ENCODE assay signal across 25 cellular contexts in the genomic region with DNA sequence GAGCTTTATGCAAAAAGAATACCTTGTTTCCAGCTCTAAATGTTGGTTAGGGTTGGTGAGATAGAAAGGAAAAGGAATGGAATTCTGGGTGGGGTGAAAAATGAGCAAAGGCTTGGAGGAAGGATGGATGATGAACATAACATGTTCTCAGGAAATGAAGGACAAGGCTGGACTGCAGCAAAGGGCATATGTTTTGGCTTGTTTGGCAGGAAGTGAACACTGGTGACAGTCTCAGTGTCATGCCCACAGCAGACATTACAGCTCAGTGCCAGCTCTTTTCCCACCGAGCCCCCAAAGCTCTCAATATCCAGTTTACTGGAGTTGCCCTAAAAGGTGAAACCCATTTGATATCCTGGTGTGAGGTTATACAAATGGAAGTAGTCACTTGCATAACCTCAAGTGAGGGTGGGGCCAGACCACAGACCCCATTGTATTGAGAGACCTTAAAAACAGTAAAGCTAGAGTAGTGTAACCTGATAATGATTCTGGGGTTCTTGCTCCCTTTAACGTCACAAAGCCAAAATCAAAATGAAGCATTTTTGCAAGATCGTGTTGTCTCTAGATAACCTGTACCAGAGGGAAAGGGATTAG.
DNase-seq lines count a peak whose midpoint lies in the region; ATAC-seq, FAIRE-seq and TF ChIP-seq lines count a peak whose summit lies in the region.
"Had no signal": no experiment of that assay in that cellular context is flagged by ENCODE, and none has a peak within 500 bp of the region (broad histone marks: within the 10 kb centered on the region; RNA-seq: fewer than 3 reads in every experiment).

No MANE protein-coding gene starts in this region.

- H3K4me3 ChIP-seq in Loucy (ENCODE audit: low read length, poor library complexity, severe bottlenecking): no peak overlapping the region
- H3K4me3 ChIP-seq in endothelial cell of umbilical vein (replicated peaks in 1 of 3; ENCODE audit: insufficient read depth in 1 of 3, low read depth in 1 of 3, low read length in 3 of 3): no peak overlapping the region
- H3K4me3 ChIP-seq: gastrocnemius medialis, GM23248, skin epidermis had no signal

- dilution Hi-C loops in endothelial cell of umbilical vein (cut with MboI; ENCODE audit: extremely low pct_ligation_motif_present, low sequenced_read_pairs): no loop called here

- CTCF ChIA-PET in endothelial cell of umbilical vein (lab: Charles Lee): interaction anchor here (0.7 to 1.8 kb wide), 5 partner anchors 14 to 501 kb away, joined by 3 to 6 read pairs (median 3); no protein-coding TSS in a partner anchor
- CTCF ChIA-PET in activated CD4-positive, alpha-beta memory T cell treated with anti-CD3 and anti-CD28 coated beads, Interleukin-2, amount 10 ng/mL, durations not matched to agents 7 days and 5 days (lab: Charles Lee): no interaction called here

- H3K9me3 Mint-ChIP-seq in activated CD4-positive, alpha-beta memory T cell treated with anti-CD3 and anti-CD28 coated beads, Interleukin-2, amount 10 ng/mL, durations not matched to agents 7 days and 5 days: no peaks in the 10 kb centered on the region
- H3K9me3 Mint-ChIP-seq: activated T-helper 2 cell treated with anti-CD3 and anti-CD28 coated beads, Interferon-gamma antibody, Interleukin-2, Interleukin-4, amounts not matched to agents 10 μg/mL and 5 μg/mL and 100 μg/mL, durations not matched to agents 14 hours and 24 hours and 36 hours; endodermal cell; type B pancreatic cell had no signal

- H2AFZ ChIP-seq in Loucy (ENCODE audit: low read length) (peak overlapping the region; percentile 72), endothelial cell of umbilical vein (ENCODE audit: low read depth, low read length) (no peak overlapping the region)
- H2AFZ ChIP-seq: GM23248 had no signal

- no peaks in the 10 kb centered on the region for H3K27me3 ChIP-seq in Loucy (ENCODE audit: insufficient read depth, low read length, poor library complexity, severe bottlenecking)
- H3K27me3 ChIP-seq in endothelial cell of umbilical vein (ENCODE audit: control insufficient read depth in 2 of 2, insufficient read depth in 2 of 2, low read length in 2 of 2): no peaks in the 10 kb centered on the region
- H3K27me3 ChIP-seq: gastrocnemius medialis had no signal

- TF ChIP-seq POLR2A in endothelial cell of umbilical vein (IDR thresholded peaks at IDR 0.05; ENCODE audit: low read depth, low read length): no peak

- peak; percentile 38 for FAIRE-seq in endothelial cell of umbilical vein (lab: Jason Lieb, UNC)
- FAIRE-seq: GM18507, HTR-8/SVneo had no signal

- H3K9me1 ChIP-seq in endothelial cell of umbilical vein (replicated peaks; ENCODE audit: control insufficient read depth, extremely low read depth, insufficient read depth, low read length): no peaks in the 10 kb centered on the region

- no peaks in the 10 kb centered on the region for H3F3A ChIP-seq in Loucy (ENCODE audit: low read depth)

- intact Hi-C loops in endothelial cell of umbilical vein (cut with micrococcal nuclease): no loop called here

- H3K4me1 ChIP-seq in Loucy (ENCODE audit: insufficient read depth, low read length, poor library complexity, severe bottlenecking) (peaks cover 26% of the 10 kb centered on the region), endothelial cell of umbilical vein (ENCODE audit: control insufficient read depth, extremely low read depth, insufficient read depth, low read length) (peaks cover 18% of the 10 kb centered on the region)

- DNase-seq in NCI-H2107 treated with DMSO at 0.1 percent for 48 hours (lab: John Stamatoyannopoulos, UW; ENCODE audit: unreplicated experiment) (peak; percentile 7), NCI-H2107 (lab: John Stamatoyannopoulos, UW) (no peak), endothelial cell of umbilical vein (ENCODE audit: low read depth, low spot score) (no peak), lung microvascular endothelial cell (ENCODE audit: low read depth in 2 of 2) (peak; percentile 37 to 68)
- DNase-seq in activated CD4-positive, alpha-beta memory T cell treated with anti-CD3 and anti-CD28 coated beads, Interleukin-2, amount 10 ng/mL, durations not matched to agents 7 days and 5 days: no peak
- DNase-seq: activated CD4-positive, alpha-beta T cell treated with anti-CD3 and anti-CD28 coated beads, Interleukin-2, amount 50 U/mL, for 48 hours; activated CD4-positive, CD25-positive, alpha-beta regulatory T cell; endodermal cell; gastrocnemius medialis; GF-D8; GM23248; KG1; mesenchymal stem cell; NCI-H1436; NCI-H2171 treated with DMSO at 0.1 percent for 48 hours; occipital lobe; SW 1271 had no signal

- H3K4me1 Mint-ChIP-seq in activated CD4-positive, alpha-beta memory T cell treated with anti-CD3 and anti-CD28 coated beads, Interleukin-2, amount 10 ng/mL, durations not matched to agents 7 days and 5 days: peaks cover 5% of the 10 kb centered on the region

- H3K9ac ChIP-seq in Loucy (ENCODE audit: low read depth, low read length, poor library complexity, severe bottlenecking): peak overlapping the region; percentile 13
- H3K9ac ChIP-seq in endothelial cell of umbilical vein (replicated peaks; ENCODE audit: extremely low read depth, insufficient read depth, low read length): no peak overlapping the region
- H3K9ac ChIP-seq: GM23248 had no signal

- no peaks in the 10 kb centered on the region for H3K36me3 Mint-ChIP-seq in activated CD4-positive, alpha-beta memory T cell treated with anti-CD3 and anti-CD28 coated beads, Interleukin-2, amount 10 ng/mL, durations not matched to agents 7 days and 5 days (ENCODE audit: low read depth)

- no TSS peak for BruUV-seq in endothelial cell of umbilical vein (replicated peaks; lab: Mats Ljungman, UMichigan)

- peak overlapping the region; percentile 14 for H3K4me2 ChIP-seq in Loucy (ENCODE audit: low read depth, low read length, poor library complexity, severe bottlenecking)
- peak overlapping the region; percentile 0 for H3K4me2 ChIP-seq in endothelial cell of umbilical vein (ENCODE audit: insufficient read depth, low read length)

- H3K9me3 ChIP-seq in Loucy (ENCODE audit: insufficient read depth, low read depth, low read length): no peaks in the 10 kb centered on the region
- H3K9me3 ChIP-seq in endothelial cell of umbilical vein (replicated peaks; ENCODE audit: control insufficient read depth, insufficient read depth, low read length): no peaks in the 10 kb centered on the region
- H3K9me3 ChIP-seq: gastrocnemius medialis had no signal

- no peak overlapping the region for H3K27ac ChIP-seq in endothelial cell of umbilical vein (ENCODE audit: insufficient read depth, low read depth, low read length)
- H3K27ac ChIP-seq: GM23248, skin epidermis had no signal

- H3K4me3 Mint-ChIP-seq in activated CD4-positive, alpha-beta memory T cell treated with anti-CD3 and anti-CD28 coated beads, Interleukin-2, amount 10 ng/mL, durations not matched to agents 7 days and 5 days: no peak overlapping the region
- H3K4me3 Mint-ChIP-seq: endodermal cell, type B pancreatic cell had no signal

- no peak for TF ChIP-seq CTCF in Loucy (conservative IDR thresholded peaks at IDR 0.05; ENCODE audit: low read length)
- TF ChIP-seq CTCF in endothelial cell of umbilical vein (IDR thresholded peaks at IDR 0.05; ENCODE audit: extremely low read depth in 1 of 2, insufficient read depth in 1 of 2, low read depth in 1 of 2, low read length in 2 of 2): no peak

- no peaks in the 10 kb centered on the region for H3K36me3 ChIP-seq in Loucy (ENCODE audit: insufficient read depth, low read length)
- peaks cover 0 to 3% of the 10 kb centered on the region in 2 experiments for H3K36me3 ChIP-seq in endothelial cell of umbilical vein (ENCODE audit: control insufficient read depth in 2 of 2, extremely low read depth in 1 of 2, insufficient read depth in 2 of 2, low read length in 2 of 2)

- no peak for ATAC-seq in HG02970 (IDR thresholded peaks at IDR 0.05; ENCODE audit: low FRiP score, unreplicated experiment)
- no peak for ATAC-seq in HG03045 (IDR thresholded peaks at IDR 0.05; ENCODE audit: unreplicated experiment)
- ATAC-seq: gastrocnemius medialis had no signal

- POLR2A ChIA-PET in endothelial cell of umbilical vein (lab: Charles Lee): no interaction called here
- POLR2A ChIA-PET in activated CD4-positive, alpha-beta memory T cell treated with anti-CD3 and anti-CD28 coated beads, Interleukin-2, amount 10 ng/mL, durations not matched to agents 7 days and 5 days (lab: Charles Lee): no interaction called here

- no peaks in the 10 kb centered on the region for H4K20me1 ChIP-seq in Loucy (ENCODE audit: insufficient read depth, low read length, poor library complexity, severe bottlenecking)
- H4K20me1 ChIP-seq in endothelial cell of umbilical vein (replicated peaks; ENCODE audit: control insufficient read depth, extremely low read depth, insufficient read depth, low read length): no peaks in the 10 kb centered on the region

- H3K27me3 Mint-ChIP-seq in activated CD4-positive, alpha-beta memory T cell treated with anti-CD3 and anti-CD28 coated beads, Interleukin-2, amount 10 ng/mL, durations not matched to agents 7 days and 5 days: no peaks in the 10 kb centered on the region
- H3K27me3 Mint-ChIP-seq: type B pancreatic cell had no signal

- no peaks in the 10 kb centered on the region for H3K9me2 ChIP-seq in Loucy (replicated peaks; ENCODE audit: low read depth, low read length)

- H3K79me2 ChIP-seq in Loucy (ENCODE audit: insufficient read depth, low read length): no peaks in the 10 kb centered on the region
- no peaks in the 10 kb centered on the region for H3K79me2 ChIP-seq in endothelial cell of umbilical vein (ENCODE audit: control insufficient read depth, insufficient read depth, low read length)

- no peak overlapping the region for H3K27ac Mint-ChIP-seq in activated CD4-positive, alpha-beta memory T cell treated with anti-CD3 and anti-CD28 coated beads, Interleukin-2, amount 10 ng/mL, durations not matched to agents 7 days and 5 days
- H3K27ac Mint-ChIP-seq: activated T-helper 2 cell treated with anti-CD3 and anti-CD28 coated beads, Interferon-gamma antibody, Interleukin-2, Interleukin-4, amounts not matched to agents 10 μg/mL and 5 μg/mL and 100 μg/mL, durations not matched to agents 14 hours and 24 hours and 36 hours; endodermal cell; type B pancreatic cell had no signal

TF ChIP-seq in endothelial cell of umbilical vein, 7 proteins besides CTCF, POLR2A, EP300 and RAD21:
- TF ChIP-seq, protein P1, sequence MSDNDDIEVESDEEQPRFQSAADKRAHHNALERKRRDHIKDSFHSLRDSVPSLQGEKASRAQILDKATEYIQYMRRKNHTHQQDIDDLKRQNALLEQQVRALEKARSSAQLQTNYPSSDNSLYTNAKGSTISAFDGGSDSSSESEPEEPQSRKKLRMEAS (IDR thresholded peaks at IDR 0.05; ENCODE audit: insufficient read depth, insufficient read length): no peak
- TF ChIP-seq FOS (IDR thresholded peaks at IDR 0.05; ENCODE audit: borderline replicate concordance, insufficient read depth, low read length): peak; percentile 48

Comparison
In these comparisons a context has a peak if more than half of its experiments do, and no peak if none do; other contexts are left out.
1. DNase-seq: peak in NCI-H2107 treated with DMSO at 0.1 percent for 48 hours (single experiment) and lung microvascular endothelial cell (2 of 2); none in NCI-H2107 (single experiment), endothelial cell of umbilical vein (single experiment) and activated CD4-positive, alpha-beta memory T cell treated with anti-CD3 and anti-CD28 coated beads, Interleukin-2, amount 10 ng/mL, durations not matched to agents 7 days and 5 days (single experiment).